Comparison of ENCODE assay signal across 23 cellular contexts in the genomic region with DNA sequence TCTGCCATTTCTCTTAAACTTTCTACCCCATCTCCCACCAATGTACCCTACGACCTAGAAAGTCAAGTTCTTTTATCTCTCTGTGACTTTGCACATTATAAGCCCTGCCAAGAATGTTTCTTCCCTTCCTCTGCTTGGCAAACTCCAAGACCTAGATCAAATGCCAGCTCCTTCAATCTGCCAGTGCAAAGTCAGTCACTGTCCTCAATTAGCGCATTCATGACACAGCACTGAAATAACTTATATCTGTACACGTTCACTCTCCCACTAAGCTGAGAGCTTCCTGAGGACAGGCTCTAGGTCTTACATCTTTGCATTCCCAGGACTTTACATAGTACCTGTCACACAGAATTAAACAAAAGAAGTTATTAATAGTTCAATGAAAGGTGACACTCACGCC.
"Had no signal": no experiment of that assay in that cellular context is flagged by ENCODE, and none has a peak within 500 bp of the region (broad histone marks: within the 10 kb centered on the region; RNA-seq: fewer than 3 reads in every experiment).

No MANE protein-coding gene starts in this region.

- H3K4me2 ChIP-seq: hepatocyte had no signal

- H3K79me2 ChIP-seq: hepatocyte had no signal

- H3K9me3 ChIP-seq: pancreas, right lobe of liver, stomach, thoracic aorta, upper lobe of left lung had no signal

- ATAC-seq: activated CD4-positive, CD25-positive, alpha-beta regulatory T cell treated with anti-CD3 and anti-CD28 coated beads, Interleukin-2, amount 50 U/mL, for 24 hours; activated CD8-positive, alpha-beta memory T cell treated with anti-CD3 and anti-CD28 coated beads, Interleukin-2, amount 10 ng/mL, durations not matched to agents 7 days and 5 days; activated CD8-positive, alpha-beta T cell treated with anti-CD3 and anti-CD28 coated beads for 36 hours; foreskin keratinocyte; natural killer cell treated with Interleukin-12 subunit alpha and Interleukin-12 subunit beta and Interleukin-15 and Interleukin-18, amount 100 ng/mL, for 72 hours; pancreas; right lobe of liver; stimulated activated memory B cell treated with anti-CD40 and anti-IgM and Interleukin-4, amounts not matched to agents 10 μg/mL and 1 μg/mL and 100 μg/mL, for 72 hours had no signal

- H3K36me3 ChIP-seq: right lobe of liver had no signal

- DNase-seq: activated CD4-positive, alpha-beta T cell treated with anti-CD3 and anti-CD28 coated beads, Interleukin-2, amount 10 ng/mL, durations not matched to agents 7 days and 5 days; activated CD8-positive, alpha-beta memory T cell treated with anti-CD3 and anti-CD28 coated beads, Interleukin-2, amount 10 ng/mL, durations not matched to agents 7 days and 5 days; activated CD8-positive, alpha-beta T cell treated with anti-CD3 and anti-CD28 coated beads for 36 hours; activated gamma-delta T cell treated with Interleukin-2 at 50 U/mL for 16 hours; aorta; caudate nucleus; dermis blood vessel endothelial cell; effector CD8-positive, alpha-beta T cell; erythroblast; foreskin keratinocyte; immature natural killer cell; pancreas; right lobe of liver; small intestine; stimulated activated CD4-positive, alpha-beta T cell treated with anti-CD3 and anti-CD28 coated beads, Interleukin-2, amount 100 ng/mL, for 24 hours; stomach; upper lobe of left lung had no signal

- H3K27ac ChIP-seq: foreskin keratinocyte, hepatocyte, pancreas, right lobe of liver, stomach, thoracic aorta, upper lobe of left lung, VCaP had no signal

- H3K4me3 ChIP-seq: hepatocyte, pancreas, right lobe of liver, stomach, thoracic aorta, upper lobe of left lung had no signal

- H3K27me3 ChIP-seq: foreskin keratinocyte, hepatocyte, pancreas, right lobe of liver, stomach, upper lobe of left lung had no signal
